16 cellular contexts compared by ENCODE assay signal in genomic region chr10:44069573-44069972, GRCh38.
DNase-seq lines count a peak whose midpoint lies in the region; ATAC-seq, FAIRE-seq and TF ChIP-seq lines count a peak whose summit lies in the region.
"Had no signal": no experiment of that assay in that cellular context is flagged by ENCODE, and none has a peak within 500 bp of the region (broad histone marks: within the 10 kb centered on the region; RNA-seq: fewer than 3 reads in every experiment).

No MANE protein-coding gene starts in this region.

- H3K4me1 ChIP-seq in liver (ENCODE audit: control insufficient read depth in 4 of 4, insufficient read depth in 4 of 4, low read length in 3 of 4) (peaks cover 0 to 35% (median 25%) of the 10 kb centered on the region in 4 donors), HepG2 (ENCODE audit: insufficient read depth, low read length) (peaks cover 11% of the 10 kb centered on the region; the same call in 1 of the 2 replicates), sigmoid colon (peaks cover 0 to 63% (median 57%) of the 10 kb centered on the region in 4 donors)
- no peaks in the 10 kb centered on the region for H3K4me1 ChIP-seq in effector memory CD4-positive, alpha-beta T cell (ENCODE audit: control insufficient read depth, insufficient read depth, low read length, poor library complexity, severe bottlenecking)

- H2AFZ ChIP-seq in HepG2 (ENCODE audit: low read length), result no peak overlapping the region

- H3K9ac ChIP-seq in liver (ENCODE audit: low read depth in 1 of 2, low read length in 2 of 2), result no peak overlapping the region
- no peak overlapping the region for H3K9ac ChIP-seq in HepG2 (ENCODE audit: insufficient read depth, low read depth, low read length)
- H3K9ac ChIP-seq: KMS-11 had no signal

- peak overlapping the region; percentile 74 to 87 for H3K27ac ChIP-seq in liver (ENCODE audit: low read depth in 1 of 2, low read length in 2 of 2)
- H3K27ac ChIP-seq in HepG2 (ENCODE audit: extremely low read length, insufficient read depth, low read length), result no peak overlapping the region
- H3K27ac ChIP-seq in effector memory CD4-positive, alpha-beta T cell (ENCODE audit: insufficient read depth, low read length, poor library complexity, severe bottlenecking), result no peak overlapping the region
- H3K27ac ChIP-seq in sigmoid colon, result peak overlapping the region in 2 of 4 donors; percentile 10 to 55
- H3K27ac ChIP-seq: KMS-11, Peyer's patch had no signal

- TF ChIP-seq CTCF in liver (IDR thresholded peaks at IDR 0.05; ENCODE audit: low read depth, low read length, missing input control) (no peak), HepG2 (CRISPR knock-in tag; IDR thresholded peaks at IDR 0.05) (no peak), sigmoid colon (IDR thresholded peaks at IDR 0.05) (no peak)

- H3K36me3 ChIP-seq in liver (ENCODE audit: control insufficient read depth in 4 of 4, insufficient read depth in 3 of 4, low read depth in 1 of 4, low read length in 3 of 4) (no peaks in the 10 kb centered on the region), HepG2 (replicated peaks in 1 of 2; ENCODE audit: control insufficient read depth in 1 of 2, insufficient read depth in 2 of 2, low read length in 2 of 2) (no peaks in the 10 kb centered on the region), sigmoid colon (no peaks in the 10 kb centered on the region)
- no peaks in the 10 kb centered on the region for H3K36me3 ChIP-seq in effector memory CD4-positive, alpha-beta T cell (ENCODE audit: control insufficient read depth, insufficient read depth, low read length)
- H3K36me3 ChIP-seq: Peyer's patch had no signal

- H3K9me3 ChIP-seq in liver (ENCODE audit: control insufficient read depth in 4 of 4, low read length in 3 of 4) (no peaks in the 10 kb centered on the region), HepG2 (ENCODE audit: low read length) (no peaks in the 10 kb centered on the region), sigmoid colon (no peaks in the 10 kb centered on the region)
- no peaks in the 10 kb centered on the region for H3K9me3 ChIP-seq in effector memory CD4-positive, alpha-beta T cell (ENCODE audit: control insufficient read depth, low read length)
- H3K9me3 ChIP-seq: Peyer's patch had no signal

- TF ChIP-seq EP300 in HepG2 (IDR thresholded peaks at IDR 0.05; ENCODE audit: low read depth in 2 of 2, low read length in 2 of 2) (no peak), HepG2 (CRISPR knock-in tag; IDR thresholded peaks at IDR 0.05; ENCODE audit: borderline replicate concordance) (no peak), sigmoid colon (IDR thresholded peaks at IDR 0.05) (no peak)

- no peak for FAIRE-seq in HepG2 (lab: Jason Lieb, UNC)
- peak; percentile 52 for FAIRE-seq in urothelium cell line (lab: Jason Lieb, UNC)

- WGBS in liver, result 84% methylated on average over 4 of the region's 4 CpGs
- 46% methylated on average over 4 of the region's 4 CpGs for WGBS in HepG2 (ENCODE audit: low lambda C conversion rate)
- WGBS in sigmoid colon, 2 donors, result 83% methylated on average over 4 of the region's 4 CpGs

- H3K4me3 ChIP-seq in liver (ENCODE audit: low read depth in 1 of 3, low read length in 3 of 3) (no peak overlapping the region), HepG2 (replicated peaks in 1 of 3; ENCODE audit: insufficient read depth in 1 of 3, low read depth in 2 of 3, low read length in 3 of 3) (no peak overlapping the region), sigmoid colon (no peak overlapping the region)
- no peak overlapping the region for H3K4me3 ChIP-seq in effector memory CD4-positive, alpha-beta T cell (ENCODE audit: insufficient read depth, low read depth, low read length, poor library complexity, severe bottlenecking)
- H3K4me3 ChIP-seq: Peyer's patch had no signal

- POLR2A ChIA-PET in HepG2 (lab: Yijun Ruan, JAX), result no interaction called here

- H4K20me1 ChIP-seq in HepG2 (ENCODE audit: insufficient read depth, low read length), result no peaks in the 10 kb centered on the region

- CTCF ChIA-PET in HepG2 (lab: Yijun Ruan, JAX; ENCODE audit: low intra/inter-chr PET ratio, low total read pairs), result no interaction called here

- in situ Hi-C loops in HepG2 (cut with HindIII; ENCODE audit: extremely low pct_ligation_motif_present, low pct_unique_long_range_greater_than_20kb), result no loop called here

- TF ChIP-seq POLR2A in HepG2 (IDR thresholded peaks at IDR 0.05; ENCODE audit: insufficient read depth in 1 of 2, low read depth in 2 of 2, low read length in 2 of 2) (no peak), sigmoid colon (IDR thresholded peaks at IDR 0.05) (no peak)

- intact Hi-C loops in HepG2 (cut with micrococcal nuclease; ENCODE audit: unreplicated experiment), result no loop called here
- intact Hi-C loops in sigmoid colon (cut with DNase I), result loop anchor here (10.0 kb wide), 2 partner anchors 245 to 385 kb away; no protein-coding TSS in a partner anchor

- no peak for DNase-seq in HepG2 (ENCODE audit: low spot score)
- peak; percentile 46 for DNase-seq in foreskin melanocyte
- DNase-seq in medulla oblongata (ENCODE audit: extremely low spot score), result peak; percentile 42
- DNase-seq in urothelium cell line (ENCODE audit: low spot score), result no peak
- DNase-seq in MV-4-11 (lab: John Stamatoyannopoulos, UW), result no peak
- no peak for DNase-seq in effector memory CD4-positive, alpha-beta T cell
- DNase-seq in sigmoid colon, result no peak
- DNase-seq: DMS153, EL, H7, NCI-H1436, NCI-H2029 treated with DMSO at 0.1 percent for 48 hours, NCI-H510A treated with DMSO at 0.1 percent for 48 hours, Peyer's patch had no signal

- H3K27me3 ChIP-seq in liver (ENCODE audit: control insufficient read depth in 4 of 4, insufficient read depth in 4 of 4, low read length in 3 of 4) (no peaks in the 10 kb centered on the region), HepG2 (ENCODE audit: control insufficient read depth in 1 of 2, insufficient read depth in 2 of 2, low read length in 2 of 2) (no peaks in the 10 kb centered on the region), sigmoid colon (no peaks in the 10 kb centered on the region)
- no peaks in the 10 kb centered on the region for H3K27me3 ChIP-seq in effector memory CD4-positive, alpha-beta T cell (replicated peaks; ENCODE audit: control insufficient read depth, insufficient read depth, low read length, poor library complexity, severe bottlenecking)
- H3K27me3 ChIP-seq: Peyer's patch had no signal

- no peaks in the 10 kb centered on the region for H3K79me2 ChIP-seq in HepG2 (ENCODE audit: insufficient read depth, low read length)

- peak in 1 of 2 donors; percentile 47 for TF ChIP-seq RAD21 in liver (IDR thresholded peaks at IDR 0.05)
- TF ChIP-seq RAD21 in HepG2 (CRISPR knock-in tag; IDR thresholded peaks at IDR 0.05), result no peak

- no peak for ATAC-seq in HepG2

- no peak overlapping the region for H3K4me2 ChIP-seq in HepG2 (ENCODE audit: low read depth, low read length)
- H3K4me2 ChIP-seq: KMS-11 had no signal

- BruUV-seq in HepG2 (replicated peaks; lab: Mats Ljungman, UMichigan), result no TSS peak

TF ChIP-seq in liver, 16 proteins besides CTCF, POLR2A, EP300 and RAD21 (continues in another document):
- TF ChIP-seq SP1 (IDR thresholded peaks at IDR 0.05) (peak; percentile 3), TAF1 (conservative IDR thresholded peaks at IDR 0.05) (no peak), JUND (IDR thresholded peaks at IDR 0.05) (no peak), RXRA (IDR thresholded peaks at IDR 0.05) (no peak), ATF3 (IDR thresholded peaks at IDR 0.05) (no peak), FOXA2 (IDR thresholded peaks at IDR 0.05) (no peak), GABPA (IDR thresholded peaks at IDR 0.05 in 1 of 2, conservative IDR thresholded peaks at IDR 0.05 in 1 of 2) (no peak)

TF ChIP-seq in HepG2, 621 proteins besides CTCF, POLR2A, EP300 and RAD21 (continues in another document):
- TF ChIP-seq ERF (CRISPR knock-in tag; IDR thresholded peaks at IDR 0.05), result no peak
- TF ChIP-seq ZFP36 (IDR thresholded peaks at IDR 0.05; ENCODE audit: borderline replicate concordance, low read depth, low read length, partially characterized antibody), result no peak
- TF ChIP-seq KDM2A (CRISPR knock-in tag; IDR thresholded peaks at IDR 0.05; ENCODE audit: borderline replicate concordance, low read depth), result no peak
- no peak for TF ChIP-seq KDM6A (CRISPR knock-in tag; IDR thresholded peaks at IDR 0.05; ENCODE audit: low read depth)
- TF ChIP-seq AKNA (CRISPR knock-in tag; IDR thresholded peaks at IDR 0.05; ENCODE audit: borderline replicate concordance), result no peak
- TF ChIP-seq MLLT10 (CRISPR knock-in tag; IDR thresholded peaks at IDR 0.05), result no peak
- TF ChIP-seq ZNF792 (CRISPR knock-in tag; IDR thresholded peaks at IDR 0.05), result no peak

Comparison
In these comparisons a context has a peak if more than half of its experiments do, and no peak if none do; other contexts are left out.
1. H3K27ac ChIP-seq: peak in liver (2 of 2); none in HepG2 (single experiment) and effector memory CD4-positive, alpha-beta T cell (single experiment).
2. DNase-seq: peak in foreskin melanocyte (single experiment) and medulla oblongata (single experiment); none in HepG2 (single experiment), urothelium cell line (single experiment), MV-4-11 (single experiment), effector memory CD4-positive, alpha-beta T cell (0 of 3) and sigmoid colon (single experiment).